In the genomic region with DNA sequence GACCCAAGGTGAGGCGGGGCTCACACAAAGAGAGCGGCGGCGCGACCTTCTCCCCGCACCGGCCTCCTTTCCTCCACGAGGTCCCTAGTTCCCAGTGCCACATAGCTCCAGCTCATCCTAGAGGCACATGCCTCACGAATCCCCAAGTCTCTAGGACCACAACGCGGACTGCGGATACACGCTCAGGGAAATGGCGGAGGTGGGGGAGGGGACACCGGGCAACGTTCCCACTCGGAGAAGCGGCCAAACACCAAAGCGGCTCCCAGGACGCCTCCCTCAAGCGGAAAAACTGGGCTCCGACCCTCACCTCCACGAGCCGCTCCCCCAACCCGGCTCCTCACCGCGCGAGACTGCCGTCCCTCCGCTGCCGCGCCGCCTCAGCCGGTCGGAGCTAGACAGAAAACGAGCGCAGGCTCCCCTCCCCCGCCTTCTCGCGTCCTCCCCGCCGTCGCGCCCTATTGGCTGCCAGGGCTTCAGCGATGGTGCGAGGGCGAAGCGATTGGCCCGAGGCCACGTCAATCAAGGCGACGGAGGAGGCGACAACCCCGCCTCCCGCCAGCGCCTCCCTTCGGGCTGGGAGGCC, we compare ENCODE assay signal across 8 cellular contexts. TPM values are rescaled to one million over a fixed set of nuclear protein-coding genes. Genes with fewer than 3 reads are reported as not detected.
DNase-seq lines count a peak whose midpoint lies in the region; ATAC-seq and TF ChIP-seq lines count a peak whose summit lies in the region.

A gene (minus strand): TSS at position 404 of the 583 bp plus-strand sequence. CDS start 1,963 bp downstream, outside the sequence.

- peaks cover 30 to 75% (median 43%) of the 10 kb centered on the region in 4 donors for H3K4me1 Mint-ChIP-seq in CD4-positive, alpha-beta memory T cell
- peaks cover 45% of the 10 kb centered on the region for H3K4me1 Mint-ChIP-seq in activated CD8-positive, alpha-beta T cell treated with anti-CD3 and anti-CD28 coated beads for 36 hours (ENCODE audit: low read depth)

- DNase-seq in CD4-positive, alpha-beta memory T cell, result peak; percentile 98 to 100 (median 99)
- DNase-seq in HK-2 (ENCODE audit: unreplicated experiment), result peak; percentile 99
- peak; percentile 79 for DNase-seq in NCI-H82 treated with DMSO at 0.1 percent for 48 hours (lab: John Stamatoyannopoulos, UW; ENCODE audit: unreplicated experiment)
- DNase-seq in activated CD8-positive, alpha-beta T cell treated with anti-CD3 and anti-CD28 coated beads for 36 hours, result peak; percentile 99
- DNase-seq in lower leg skin (ENCODE audit: low spot score in 2 of 2), result peak; percentile 98 to 100
- peak; percentile 98 to 100 for DNase-seq in stimulated activated CD4-positive, alpha-beta T cell treated with anti-CD3 and anti-CD28 coated beads, Interleukin-4, amount 100 ng/mL, for 4 hours

- TF ChIP-seq CTCF in activated CD8-positive, alpha-beta T cell treated with anti-CD3 and anti-CD28 coated beads for 36 hours (IDR thresholded peaks at IDR 0.05), result no peak
- no peak for TF ChIP-seq CTCF in lower leg skin (IDR thresholded peaks at IDR 0.05)

- CTCF ChIA-PET in CD4-positive, alpha-beta memory T cell (lab: Charles Lee; ENCODE audit: partially characterized antibody), result interaction anchor here (1.0 to 2.3 kb wide), 4 partner anchors 12 to 193 kb away, joined by 3 to 8 read pairs (median 4); a partner anchor contains a TSS
- CTCF ChIA-PET in activated CD8-positive, alpha-beta T cell treated with anti-CD3 and anti-CD28 coated beads for 36 hours (lab: Charles Lee), result interaction anchor here (1.0 to 1.2 kb wide), 3 partner anchors 10 to 59 kb away, joined by 3 to 4 read pairs (median 3); a partner anchor contains a TSS

- H3K36me3 Mint-ChIP-seq in CD4-positive, alpha-beta memory T cell, result peaks cover 40 to 58% of the 10 kb centered on the region in 2 donors
- peaks cover 58% of the 10 kb centered on the region for H3K36me3 Mint-ChIP-seq in activated CD8-positive, alpha-beta T cell treated with anti-CD3 and anti-CD28 coated beads for 36 hours (ENCODE audit: low read depth)

- peaks cover 0 to 5% (median 0%) of the 10 kb centered on the region in 8 donors for H3K9me3 Mint-ChIP-seq in CD4-positive, alpha-beta memory T cell
- H3K9me3 Mint-ChIP-seq in activated CD8-positive, alpha-beta T cell treated with anti-CD3 and anti-CD28 coated beads for 36 hours, result no peaks in the 10 kb centered on the region

- TF ChIP-seq POLR2A in lower leg skin (IDR thresholded peaks at IDR 0.05), result peak in 1 of 2 donors; percentile 51

- H3K9ac ChIP-seq in duodenal mucosa (ENCODE audit: low read depth in 1 of 2, low read length in 2 of 2), result peak within 1 kb of the TSS; percentile 100

- peak within 1 kb of the TSS; percentile 98 for H3K27ac ChIP-seq in CD4-positive, alpha-beta memory T cell (ENCODE audit: low read depth, low read length)
- peak within 1 kb of the TSS; percentile 99 for H3K27ac ChIP-seq in duodenal mucosa (ENCODE audit: low read depth, low read length)

- H3K27me3 Mint-ChIP-seq in CD4-positive, alpha-beta memory T cell, result no peaks in the 10 kb centered on the region
- H3K27me3 Mint-ChIP-seq in activated CD8-positive, alpha-beta T cell treated with anti-CD3 and anti-CD28 coated beads for 36 hours, result no peaks in the 10 kb centered on the region

- intact Hi-C loops in CD4-positive, alpha-beta memory T cell (cut with micrococcal nuclease), result loop anchor here (1.0 to 5.0 kb wide), 7 partner anchors 13 to 1960 kb away; a partner anchor contains a TSS
- intact Hi-C loops in activated CD8-positive, alpha-beta T cell treated with anti-CD3 and anti-CD28 coated beads for 36 hours (cut with micrococcal nuclease), result loop anchor here (5.0 kb wide), 1 partner anchor 58 kb away; a partner anchor contains a TSS
- intact Hi-C loops in lower leg skin (cut with DNase I; ENCODE audit: low total_unique reads), result no loop called here

- H3K4me1 ChIP-seq in CD4-positive, alpha-beta memory T cell (ENCODE audit: insufficient read depth, low read length), result peaks cover 46% of the 10 kb centered on the region
- H3K4me1 ChIP-seq in duodenal mucosa (ENCODE audit: control insufficient read depth in 1 of 2, insufficient read depth in 2 of 2, low read length in 2 of 2), result peaks cover 21 to 25% of the 10 kb centered on the region in 2 donors

- peaks cover 31% of the 10 kb centered on the region for H3K36me3 ChIP-seq in CD4-positive, alpha-beta memory T cell (ENCODE audit: insufficient read depth, low read length)
- H3K36me3 ChIP-seq in duodenal mucosa (ENCODE audit: control insufficient read depth in 1 of 2, insufficient read depth in 2 of 2, low read length in 2 of 2), result peaks cover 15 to 27% of the 10 kb centered on the region in 2 donors

- peak; percentile 81 for ATAC-seq in GM19455 (IDR thresholded peaks at IDR 0.05; ENCODE audit: unreplicated experiment)
- peak; percentile 87 for ATAC-seq in activated CD8-positive, alpha-beta T cell treated with anti-CD3 and anti-CD28 coated beads for 36 hours

- WGBS in lower leg skin, 2 donors, result 0 to 1% methylated on average over 18 to 55 of the region's 57 CpGs

- H3K4me3 Mint-ChIP-seq in CD4-positive, alpha-beta memory T cell, result peak within 1 kb of the TSS; percentile 94 to 100 (median 100)
- H3K4me3 Mint-ChIP-seq in activated CD8-positive, alpha-beta T cell treated with anti-CD3 and anti-CD28 coated beads for 36 hours, result peak within 1 kb of the TSS; percentile 97

- H3K4me3 ChIP-seq in CD4-positive, alpha-beta memory T cell (ENCODE audit: low read length in 2 of 2), result peak within 1 kb of the TSS; percentile 90 to 99
- H3K4me3 ChIP-seq in duodenal mucosa (ENCODE audit: low read depth in 1 of 2, low read length in 2 of 2) (peak within 1 kb of the TSS; percentile 98 to 100), lower leg skin (ENCODE audit: low read depth, poor library complexity, severe bottlenecking) (peak within 1 kb of the TSS; percentile 86)

- POLR2A ChIA-PET in CD4-positive, alpha-beta memory T cell (lab: Charles Lee; ENCODE audit: partially characterized antibody), result interaction anchor here (0.7 to 4.2 kb wide), 33 partner anchors 8 to 1962 kb away, joined by 3 to 64 read pairs (median 4); a partner anchor contains a TSS
- POLR2A ChIA-PET in activated CD8-positive, alpha-beta T cell treated with anti-CD3 and anti-CD28 coated beads for 36 hours (lab: Charles Lee), result interaction anchor here (0.6 to 7.3 kb wide), 11 partner anchors 9 to 359 kb away, joined by 3 to 224 read pairs (median 5); a partner anchor contains a TSS

- H3K27me3 ChIP-seq in CD4-positive, alpha-beta memory T cell (ENCODE audit: insufficient read depth, low read length), result no peaks in the 10 kb centered on the region
- no peaks in the 10 kb centered on the region for H3K27me3 ChIP-seq in duodenal mucosa (ENCODE audit: control insufficient read depth in 1 of 2, insufficient read depth in 2 of 2, low read length in 2 of 2)

- peak within 1 kb of the TSS; percentile 98 to 100 (median 99) for H3K27ac Mint-ChIP-seq in CD4-positive, alpha-beta memory T cell
- H3K27ac Mint-ChIP-seq in activated CD8-positive, alpha-beta T cell treated with anti-CD3 and anti-CD28 coated beads for 36 hours, result peak within 1 kb of the TSS; percentile 97

- no peaks in the 10 kb centered on the region for H3K9me3 ChIP-seq in CD4-positive, alpha-beta memory T cell (ENCODE audit: control insufficient read depth in 1 of 2, low read length in 2 of 2)
- no peaks in the 10 kb centered on the region for H3K9me3 ChIP-seq in duodenal mucosa (ENCODE audit: control insufficient read depth in 1 of 2, low read length in 2 of 2)

RNA-seq across cellular contexts. Expression of the gene that starts here (rescaled TPM):
- total RNA-seq in CD4-positive, alpha-beta memory T cell, result 100 to 1,000 TPM; 539 to 562 TPM
- polyA plus RNA-seq in CD4-positive, alpha-beta memory T cell, result 1,000 to 10,000 TPM in 1 of 2 donors, 100 to 1,000 TPM in 1; 898 to 1,109 TPM
- total RNA-seq in activated CD8-positive, alpha-beta T cell treated with anti-CD3 and anti-CD28 coated beads for 36 hours, result 100 to 1,000 TPM; 761 to 773 TPM
- 100 to 1,000 TPM; 398 to 493 (median 413) TPM for total RNA-seq in lower leg skin

Comparison
In these comparisons a context has a peak if more than half of its experiments do, and no peak if none do; other contexts are left out.
1. Peak in every context shown above with its lines: DNase-seq, ATAC-seq, H3K4me3 ChIP-seq and H3K27ac ChIP-seq.